In genomic region chr2:235066895-235067294, GRCh38 we compare ENCODE assay signal across 21 cellular contexts.
DNase-seq lines count a peak whose midpoint lies in the region; ATAC-seq and TF ChIP-seq lines count a peak whose summit lies in the region.
"Had no signal": no experiment of that assay in that cellular context is flagged by ENCODE, and none has a peak within 500 bp of the region (broad histone marks: within the 10 kb centered on the region; RNA-seq: fewer than 3 reads in every experiment).

No MANE protein-coding gene starts in this region.

- H3K36me3 ChIP-seq in HEK293 (ENCODE audit: control insufficient read depth in 2 of 2, insufficient read depth in 1 of 2, low read length in 2 of 2) (no peaks in the 10 kb centered on the region), ectodermal cell (ENCODE audit: control insufficient read depth, insufficient read depth, low read length) (no peaks in the 10 kb centered on the region)
- H3K36me3 ChIP-seq: cardiac muscle cell, esophagus muscularis mucosa had no signal

- peaks cover 9% of the 10 kb centered on the region for H3K9me3 Mint-ChIP-seq in osteocyte (ENCODE audit: unreplicated experiment)

- TF ChIP-seq CTCF in HEK293 (tag by site-specific recombination; IDR thresholded peaks at IDR 0.05): no peak
- no peak for TF ChIP-seq CTCF in osteocyte (IDR thresholded peaks at IDR 0.05)

- H3K4me3 ChIP-seq in HEK293 (ENCODE audit: low read depth, low read length) (no peak overlapping the region), ectodermal cell (ENCODE audit: insufficient read depth, low read depth, low read length) (no peak overlapping the region)
- H3K4me3 ChIP-seq: cardiac muscle cell, esophagus muscularis mucosa, mucosa of descending colon, PC-9 had no signal

- H3K36me3 Mint-ChIP-seq in osteocyte (ENCODE audit: unreplicated experiment): peaks cover 4% of the 10 kb centered on the region

- peak; percentile 62 for DNase-seq in NCI-H345 treated with DMSO at 0.1 percent for 48 hours (lab: John Stamatoyannopoulos, UW; ENCODE audit: unreplicated experiment)
- DNase-seq in osteocyte (ENCODE audit: extremely low spot score, unreplicated experiment): no peak
- DNase-seq in AG20443 (ENCODE audit: low spot score): no peak
- DNase-seq: activated CD4-positive, alpha-beta T cell treated with anti-CD3 and anti-CD28 coated beads, Interleukin-2, amount 50 U/mL, for 1 hour; activated CD8-positive, alpha-beta memory T cell treated with anti-CD3 and anti-CD28 coated beads, Interleukin-2, amount 50 U/mL, for 48 hours; activated gamma-delta T cell; DMS79 treated with DMSO at 0.1 percent for 48 hours; effector CD8-positive, alpha-beta T cell; mucosa of descending colon; NCI-H1930; NCI-H526 treated with DMSO at 0.1 percent for 48 hours; PC-9; SIG-M5; stimulated activated CD4-positive, alpha-beta T cell treated with anti-CD3 and anti-CD28 coated beads, Interleukin-15, amount 100 ng/mL, for 24 hours had no signal

- no peak overlapping the region for H3K4me3 Mint-ChIP-seq in osteocyte (ENCODE audit: unreplicated experiment)

- peaks cover 7% of the 10 kb centered on the region for H3K4me1 Mint-ChIP-seq in osteocyte (ENCODE audit: unreplicated experiment)

- POLR2A ChIA-PET in HEK293 (lab: Yijun Ruan, JAX): no interaction called here

- H3K27me3 ChIP-seq in ectodermal cell (ENCODE audit: control insufficient read depth, insufficient read depth, low read length, poor library complexity, severe bottlenecking): no peaks in the 10 kb centered on the region
- H3K27me3 ChIP-seq: cardiac muscle cell, esophagus muscularis mucosa had no signal

- H3K27ac ChIP-seq in HEK293 (ENCODE audit: extremely low read depth, low read depth, low read length) (no peak overlapping the region), ectodermal cell (ENCODE audit: insufficient read depth, low read depth, low read length, poor library complexity, severe bottlenecking) (peak overlapping the region; percentile 37)
- H3K27ac ChIP-seq: cardiac muscle cell, esophagus muscularis mucosa, PC-9 had no signal

- no peak for ATAC-seq in GM18861 (IDR thresholded peaks at IDR 0.05; ENCODE audit: unreplicated experiment)
- no peak for ATAC-seq in GM21381 (IDR thresholded peaks at IDR 0.05; ENCODE audit: unreplicated experiment)
- ATAC-seq: left lobe of liver, mucosa of descending colon had no signal

- peak overlapping the region; percentile 38 for H3K27ac Mint-ChIP-seq in osteocyte (ENCODE audit: unreplicated experiment)

- CTCF ChIA-PET in HEK293 (lab: Yijun Ruan, JAX): interaction anchor here (0.7 to 1.0 kb wide), 2 partner anchors 16 to 40 kb away, joined by 3 read pairs; no protein-coding TSS in a partner anchor

- WGBS in ectodermal cell, 2 experiments: 1 to 2% methylated on average over 4 of the region's 4 CpGs

- H3K4me1 ChIP-seq in HEK293 (ENCODE audit: control insufficient read depth, insufficient read depth, low read length): no peaks in the 10 kb centered on the region
- peaks cover 29% of the 10 kb centered on the region for H3K4me1 ChIP-seq in ectodermal cell (ENCODE audit: control insufficient read depth, insufficient read depth, low read length)

- H3K9me3 ChIP-seq in HEK293 (ENCODE audit: control insufficient read depth, insufficient read depth, low read depth, low read length) (no peaks in the 10 kb centered on the region), ectodermal cell (ENCODE audit: control insufficient read depth, low read length) (no peaks in the 10 kb centered on the region)
- H3K9me3 ChIP-seq: esophagus muscularis mucosa, mucosa of descending colon had no signal

- H3K27me3 Mint-ChIP-seq in osteocyte (ENCODE audit: unreplicated experiment): peaks cover 6% of the 10 kb centered on the region

TF ChIP-seq in HEK293, 187 proteins besides CTCF, POLR2A, EP300 and RAD21:
- TF ChIP-seq ZIC2 (tag by site-specific recombination; IDR thresholded peaks at IDR 0.05): peak; percentile 72
- no peak for TF ChIP-seq OSR2 (tag by site-specific recombination; IDR thresholded peaks at IDR 0.05)
- TF ChIP-seq SCRT2 (tag by site-specific recombination; IDR thresholded peaks at IDR 0.05): peak; percentile 75
- peak; percentile 67 for TF ChIP-seq SCRT1 (tag by site-specific recombination; IDR thresholded peaks at IDR 0.05; ENCODE audit: borderline replicate concordance)
- TF ChIP-seq MZF1 (tag by site-specific recombination; IDR thresholded peaks at IDR 0.05; ENCODE audit: borderline replicate concordance): no peak
